In the genomic region with DNA sequence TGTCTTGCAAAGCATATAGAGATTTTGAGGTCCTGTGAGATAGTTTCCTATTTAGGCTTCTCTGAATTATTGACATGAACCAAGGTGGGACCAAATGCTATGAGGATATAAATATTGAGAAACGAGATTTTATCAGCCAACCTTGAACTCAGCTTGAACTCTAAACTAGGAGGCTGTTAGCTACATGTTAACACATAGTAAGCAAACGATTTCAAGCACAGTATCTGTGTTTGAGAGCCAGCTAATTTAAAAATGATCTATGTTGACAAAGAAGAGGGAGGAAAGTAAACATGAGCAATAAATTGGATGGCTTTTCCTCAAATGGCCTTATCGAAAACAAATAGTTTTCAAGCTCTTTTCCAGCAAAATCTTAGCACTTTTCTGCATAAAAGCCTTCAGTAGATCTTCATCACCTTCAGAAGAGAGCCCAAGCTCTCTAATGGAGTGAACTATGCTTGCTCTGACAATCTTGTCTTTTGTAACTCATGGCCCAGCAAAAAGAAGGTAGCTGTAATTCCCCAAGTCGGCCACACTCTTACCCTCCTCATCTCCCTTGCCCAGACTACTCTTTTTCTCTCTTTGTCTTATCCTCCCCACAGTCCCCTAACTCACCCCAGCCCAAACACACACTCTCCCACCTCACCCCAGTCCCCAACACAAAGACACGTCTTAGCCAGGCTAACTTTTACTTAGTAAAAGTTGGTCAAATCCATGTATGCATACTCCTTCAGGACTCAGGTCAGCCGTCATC, we compare ENCODE assay signal across 17 cellular contexts. TPM values are rescaled to one million over a fixed set of nuclear protein-coding genes. Genes with fewer than 3 reads are reported as not detected.
A peak's percentile ranks its signal among the peaks of the same experiment; 100 is the strongest.
DNase-seq lines count a peak whose midpoint lies in the region; ATAC-seq and TF ChIP-seq lines count a peak whose summit lies in the region.
"Had no signal": no experiment of that assay in that cellular context is flagged by ENCODE, and none has a peak within 500 bp of the region (broad histone marks: within the 10 kb centered on the region; RNA-seq: fewer than 3 reads in every experiment).

No MANE protein-coding gene starts in this region.

- H3K18ac ChIP-seq in mesenchymal stem cell (ENCODE audit: low read depth in 1 of 2, low read length in 2 of 2), result no peak overlapping the region

- peak overlapping the region; percentile 43 for H3K9ac ChIP-seq in Loucy (ENCODE audit: low read depth, low read length, poor library complexity, severe bottlenecking)
- no peak overlapping the region for H3K9ac ChIP-seq in mesenchymal stem cell (ENCODE audit: low read length)
- H3K9ac ChIP-seq: GM23248 had no signal

- H3K14ac ChIP-seq in mesenchymal stem cell (ENCODE audit: low read length in 2 of 2), result no peak overlapping the region

- no peaks in the 10 kb centered on the region for H3K9me2 ChIP-seq in Loucy (replicated peaks; ENCODE audit: low read depth, low read length)

- H4K91ac ChIP-seq in mesenchymal stem cell (ENCODE audit: low read length), result no peak overlapping the region

- no peak overlapping the region for H3K4ac ChIP-seq in mesenchymal stem cell (ENCODE audit: low read depth in 1 of 2, low read length in 2 of 2)

- no peaks in the 10 kb centered on the region for H3K79me1 ChIP-seq in mesenchymal stem cell (replicated peaks; ENCODE audit: low read length, poor library complexity, severe bottlenecking)

- H3K27me3 Mint-ChIP-seq in activated naive CD4-positive, alpha-beta T cell treated with anti-CD3 and anti-CD28 coated beads for 36 hours (ENCODE audit: low read depth), result no peaks in the 10 kb centered on the region
- no peaks in the 10 kb centered on the region for H3K27me3 Mint-ChIP-seq in central memory CD8-positive, alpha-beta T cell

- no peak overlapping the region for H2BK12ac ChIP-seq in mesenchymal stem cell (ENCODE audit: low read length in 2 of 2)

- H3K4me1 Mint-ChIP-seq in activated naive CD4-positive, alpha-beta T cell treated with anti-CD3 and anti-CD28 coated beads for 36 hours (ENCODE audit: low read depth), result peaks cover 92% of the 10 kb centered on the region
- peaks cover 72% of the 10 kb centered on the region for H3K4me1 Mint-ChIP-seq in central memory CD8-positive, alpha-beta T cell
- H3K4me1 Mint-ChIP-seq in stimulated activated effector memory CD8-positive, alpha-beta T cell treated with anti-CD3 and anti-CD28 coated beads, Interleukin-12 subunit alpha, Interleukin-12 subunit beta, amount 100 ng/mL, for 72 hours, result peaks cover 71% of the 10 kb centered on the region

- H3K4me3 ChIP-seq in Loucy (ENCODE audit: low read length, poor library complexity, severe bottlenecking) (peak overlapping the region; percentile 68), mesenchymal stem cell (ENCODE audit: insufficient read depth in 1 of 2, low read depth in 1 of 2, low read length in 2 of 2) (no peak overlapping the region)
- H3K4me3 ChIP-seq: GM23248, uterus had no signal

- no peaks in the 10 kb centered on the region for H3K27me3 ChIP-seq in Loucy (ENCODE audit: insufficient read depth, low read length, poor library complexity, severe bottlenecking)
- no peaks in the 10 kb centered on the region for H3K27me3 ChIP-seq in mesenchymal stem cell (ENCODE audit: control insufficient read depth in 1 of 2, insufficient read depth in 1 of 2, low read length in 2 of 2)
- H3K27me3 ChIP-seq: uterus had no signal

- no peak overlapping the region for H3K23ac ChIP-seq in mesenchymal stem cell (ENCODE audit: low read length in 2 of 2)

- 60% methylated on average over 5 of the region's 6 CpGs for WGBS in mesenchymal stem cell

- no peak overlapping the region for H4K8ac ChIP-seq in mesenchymal stem cell (ENCODE audit: low read length)

- H3K4me3 Mint-ChIP-seq in activated naive CD4-positive, alpha-beta T cell treated with anti-CD3 and anti-CD28 coated beads for 36 hours, result peak overlapping the region; percentile 25
- H3K4me3 Mint-ChIP-seq in central memory CD8-positive, alpha-beta T cell, result peak overlapping the region; percentile 73
- peak overlapping the region; percentile 77 for H3K4me3 Mint-ChIP-seq in stimulated activated effector memory CD8-positive, alpha-beta T cell treated with anti-CD3 and anti-CD28 coated beads, Interleukin-12 subunit alpha, Interleukin-12 subunit beta, amount 100 ng/mL, for 72 hours
- H3K4me3 Mint-ChIP-seq: stimulated activated naive B cell treated with anti-CD40 and anti-IgM and Interleukin-4, amounts not matched to agents 10 μg/mL and 1 μg/mL and 100 μg/mL, for 72 hours had no signal

- H3K27ac ChIP-seq in mesenchymal stem cell (ENCODE audit: low read length, poor library complexity, severe bottlenecking), result no peak overlapping the region
- H3K27ac ChIP-seq: epithelial cell of prostate, GM23248, uterus had no signal

- intact Hi-C loops in activated naive CD4-positive, alpha-beta T cell treated with anti-CD3 and anti-CD28 coated beads for 36 hours (cut with micrococcal nuclease), result loop anchor here (1.0 kb wide), 2 partner anchors 9 to 20 kb away; no protein-coding TSS in a partner anchor

- H3K79me2 ChIP-seq in Loucy (ENCODE audit: insufficient read depth, low read length), result peaks cover 18% of the 10 kb centered on the region

- H2AFZ ChIP-seq in Loucy (ENCODE audit: low read length), result 0 out of 2 replicates have a peak overlapping the region, but pooled peaks have one; percentile 31
- H2AFZ ChIP-seq in mesenchymal stem cell (ENCODE audit: low read depth, low read length), result no peak overlapping the region
- H2AFZ ChIP-seq: GM23248 had no signal

- CTCF ChIA-PET in activated naive CD4-positive, alpha-beta T cell treated with anti-CD3 and anti-CD28 coated beads for 36 hours (lab: Charles Lee), result interaction anchor here (0.6 to 5.4 kb wide), 17 partner anchors 8 to 188 kb away, joined by 3 to 27 read pairs (median 5); no protein-coding TSS in a partner anchor

- no peak overlapping the region for H2BK15ac ChIP-seq in mesenchymal stem cell (ENCODE audit: low read depth, poor library complexity, severe bottlenecking)

- peak; percentile 13 for ATAC-seq in central memory CD8-positive, alpha-beta T cell (replicated peaks; ENCODE audit: extremely low read depth, poor library complexity, severe bottlenecking)
- no peak for ATAC-seq in stimulated activated effector memory CD8-positive, alpha-beta T cell treated with anti-CD3 and anti-CD28 coated beads, Interleukin-12 subunit alpha, Interleukin-12 subunit beta, amount 100 ng/mL, for 72 hours
- ATAC-seq in GM21515 (IDR thresholded peaks at IDR 0.05; ENCODE audit: unreplicated experiment), result no peak
- ATAC-seq: stimulated activated naive B cell treated with anti-CD40 and anti-IgM and Interleukin-4, amounts not matched to agents 10 μg/mL and 1 μg/mL and 100 μg/mL, for 72 hours had no signal

- no peak overlapping the region for H2AK5ac ChIP-seq in mesenchymal stem cell (ENCODE audit: low read length, severe bottlenecking)

- H3K27ac Mint-ChIP-seq in activated naive CD4-positive, alpha-beta T cell treated with anti-CD3 and anti-CD28 coated beads for 36 hours, result peak overlapping the region; percentile 95
- H3K27ac Mint-ChIP-seq in central memory CD8-positive, alpha-beta T cell (ENCODE audit: low read depth), result peak overlapping the region; percentile 92
- H3K27ac Mint-ChIP-seq in stimulated activated effector memory CD8-positive, alpha-beta T cell treated with anti-CD3 and anti-CD28 coated beads, Interleukin-12 subunit alpha, Interleukin-12 subunit beta, amount 100 ng/mL, for 72 hours, result peak overlapping the region; percentile 82
- H3K27ac Mint-ChIP-seq: stimulated activated naive B cell treated with anti-CD40 and anti-IgM and Interleukin-4, amounts not matched to agents 10 μg/mL and 1 μg/mL and 100 μg/mL, for 72 hours had no signal

- H3K4me2 ChIP-seq in Loucy (ENCODE audit: low read depth, low read length, poor library complexity, severe bottlenecking), result peak overlapping the region; percentile 88
- no peak overlapping the region for H3K4me2 ChIP-seq in mesenchymal stem cell (ENCODE audit: low read length, poor library complexity, severe bottlenecking)

- H4K20me1 ChIP-seq in Loucy (ENCODE audit: insufficient read depth, low read length, poor library complexity, severe bottlenecking), result no peaks in the 10 kb centered on the region

- H2BK120ac ChIP-seq in mesenchymal stem cell (ENCODE audit: low read depth, low read length), result no peak overlapping the region

- peaks cover 50% of the 10 kb centered on the region for H3K36me3 Mint-ChIP-seq in activated naive CD4-positive, alpha-beta T cell treated with anti-CD3 and anti-CD28 coated beads for 36 hours (ENCODE audit: low read depth)
- peaks cover 31% of the 10 kb centered on the region for H3K36me3 Mint-ChIP-seq in central memory CD8-positive, alpha-beta T cell (ENCODE audit: insufficient read depth)
- peaks cover 94% of the 10 kb centered on the region for H3K36me3 Mint-ChIP-seq in stimulated activated effector memory CD8-positive, alpha-beta T cell treated with anti-CD3 and anti-CD28 coated beads, Interleukin-12 subunit alpha, Interleukin-12 subunit beta, amount 100 ng/mL, for 72 hours
- H3K36me3 Mint-ChIP-seq: stimulated activated naive B cell treated with anti-CD40 and anti-IgM and Interleukin-4, amounts not matched to agents 10 μg/mL and 1 μg/mL and 100 μg/mL, for 72 hours had no signal

- peak; percentile 25 for TF ChIP-seq CTCF in Loucy (conservative IDR thresholded peaks at IDR 0.05; ENCODE audit: low read length)

- H3K4me1 ChIP-seq in Loucy (ENCODE audit: insufficient read depth, low read length, poor library complexity, severe bottlenecking), result peaks cover 66% of the 10 kb centered on the region
- no peaks in the 10 kb centered on the region for H3K4me1 ChIP-seq in mesenchymal stem cell (ENCODE audit: control insufficient read depth, insufficient read depth, low read depth, low read length)
- H3K4me1 ChIP-seq: uterus had no signal

- no peaks in the 10 kb centered on the region for H3K9me3 ChIP-seq in Loucy (ENCODE audit: insufficient read depth, low read depth, low read length)
- no peaks in the 10 kb centered on the region for H3K9me3 ChIP-seq in mesenchymal stem cell (ENCODE audit: control insufficient read depth, low read length)
- H3K9me3 ChIP-seq: uterus had no signal

- no peak for DNase-seq in activated naive CD4-positive, alpha-beta T cell treated with anti-CD3 and anti-CD28 coated beads for 36 hours
- no peak for DNase-seq in activated naive CD4-positive, alpha-beta T cell (lab: John Stamatoyannopoulos, UW)
- no peak for DNase-seq in central memory CD8-positive, alpha-beta T cell (ENCODE audit: low spot score in 2 of 2)
- DNase-seq in stimulated activated effector memory CD8-positive, alpha-beta T cell treated with anti-CD3 and anti-CD28 coated beads, Interleukin-12 subunit alpha, Interleukin-12 subunit beta, amount 100 ng/mL, for 72 hours (ENCODE audit: low spot score in 2 of 2), result no peak
- DNase-seq in MV-4-11 (lab: John Stamatoyannopoulos, UW) (no peak), mesenchymal stem cell (no peak)
- DNase-seq: amniotic stem cell; DMS 273 treated with DMSO at 0.1 percent for 48 hours; GM23248; midbrain; SHP77; stimulated activated naive B cell treated with anti-CD40 and anti-IgM and Interleukin-4, amounts not matched to agents 10 μg/mL and 1 μg/mL and 100 μg/mL, for 72 hours; uterus had no signal

- peaks cover 20% of the 10 kb centered on the region for H3F3A ChIP-seq in Loucy (ENCODE audit: low read depth)

- H3K9me3 Mint-ChIP-seq in activated naive CD4-positive, alpha-beta T cell treated with anti-CD3 and anti-CD28 coated beads for 36 hours, result peaks cover 4% of the 10 kb centered on the region
- peaks cover 5% of the 10 kb centered on the region for H3K9me3 Mint-ChIP-seq in central memory CD8-positive, alpha-beta T cell
- peaks cover 5% of the 10 kb centered on the region for H3K9me3 Mint-ChIP-seq in stimulated activated effector memory CD8-positive, alpha-beta T cell treated with anti-CD3 and anti-CD28 coated beads, Interleukin-12 subunit alpha, Interleukin-12 subunit beta, amount 100 ng/mL, for 72 hours

- H3K36me3 ChIP-seq in Loucy (ENCODE audit: insufficient read depth, low read length) (no peaks in the 10 kb centered on the region), mesenchymal stem cell (ENCODE audit: control insufficient read depth in 1 of 2, insufficient read depth in 2 of 2, low read depth in 1 of 2, low read length in 2 of 2) (no peaks in the 10 kb centered on the region)
- H3K36me3 ChIP-seq: uterus had no signal

- H2BK5ac ChIP-seq in mesenchymal stem cell (ENCODE audit: low read depth, low read length, poor library complexity, severe bottlenecking), result no peak overlapping the region

RNA-seq across cellular contexts. Expression of gene CD28, which starts 14.7 kb away (rescaled TPM):
- total RNA-seq in activated naive CD4-positive, alpha-beta T cell treated with anti-CD3 and anti-CD28 coated beads for 36 hours, result 100 to 1,000 TPM; 165 to 167 TPM
- 0.01 TPM for polyA plus RNA-seq in mesenchymal stem cell (2013, experiment 1 of 2)
- 0.01 TPM for polyA plus RNA-seq in mesenchymal stem cell (2013, experiment 2 of 2)
- total RNA-seq: kidney epithelial cell had no signal

Comparison
In these comparisons a context has a peak if more than half of its experiments do, and no peak if none do; other contexts are left out.
1. H3K4me3 Mint-ChIP-seq: peak in every context shown above with its lines; median percentile 77 in stimulated activated effector memory CD8-positive, alpha-beta T cell treated with anti-CD3 and anti-CD28 coated beads, Interleukin-12 subunit alpha, Interleukin-12 subunit beta, amount 100 ng/mL, for 72 hours; 73 in central memory CD8-positive, alpha-beta T cell; 25 in activated naive CD4-positive, alpha-beta T cell treated with anti-CD3 and anti-CD28 coated beads for 36 hours.